In the genomic region with DNA sequence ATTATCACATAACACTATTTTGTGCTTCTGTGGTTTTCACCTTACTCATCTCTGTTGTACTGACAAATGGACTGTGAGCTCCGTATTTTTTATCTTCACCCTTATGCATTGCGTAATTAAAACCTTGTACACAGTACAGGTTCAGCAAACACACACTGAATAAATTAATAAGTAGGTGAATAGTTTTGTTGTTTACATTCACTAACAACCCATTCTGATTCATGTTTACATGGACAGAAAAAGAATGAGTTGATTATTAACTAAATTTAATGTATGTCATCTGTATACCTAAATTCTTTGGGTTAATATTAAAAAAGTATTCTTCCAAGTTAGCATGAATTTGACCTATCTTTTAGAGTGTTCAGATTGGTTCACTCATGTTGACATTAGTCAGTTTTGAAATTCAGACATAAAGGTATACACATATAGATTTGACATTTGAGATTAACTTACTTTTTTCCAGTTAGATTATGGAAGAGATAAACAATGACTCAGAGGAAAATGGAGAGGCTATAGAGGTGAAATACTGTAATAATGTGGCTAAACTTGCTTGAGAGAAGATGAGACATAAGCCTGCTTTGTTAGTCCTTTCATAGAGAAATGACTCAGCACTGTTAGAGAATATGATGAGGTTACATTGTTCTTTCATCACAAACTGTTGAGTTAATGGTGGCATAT, we compare ENCODE assay signal across 11 cellular contexts.
DNase-seq lines count a peak whose midpoint lies in the region; ATAC-seq, FAIRE-seq and TF ChIP-seq lines count a peak whose summit lies in the region.
"Had no signal": no experiment of that assay in that cellular context is flagged by ENCODE, and none has a peak within 500 bp of the region (broad histone marks: within the 10 kb centered on the region; RNA-seq: fewer than 3 reads in every experiment).

No MANE protein-coding gene starts in this region.

- 8% methylated on average over 2 of the region's 2 CpGs for WGBS in A549 (ENCODE audit: missing lambda C conversion rate)

- H3K4me3 ChIP-seq in A549 = no peak overlapping the region
- no peak overlapping the region for H3K4me3 ChIP-seq in endothelial cell of umbilical vein (replicated peaks in 1 of 3; ENCODE audit: insufficient read depth in 1 of 3, low read depth in 1 of 3, low read length in 3 of 3)
- H3K4me3 ChIP-seq: transverse colon had no signal

- dilution Hi-C loops in endothelial cell of umbilical vein (cut with MboI; ENCODE audit: extremely low pct_ligation_motif_present, low sequenced_read_pairs) = no loop called here

- POLR2A ChIA-PET in A549 (lab: Yijun Ruan, JAX) (interaction anchor here (1.8 kb wide), 1 partner anchor 542 kb away, joined by 7 read pairs; a partner anchor contains a TSS), endothelial cell of umbilical vein (lab: Charles Lee) (no interaction called here)

- TF ChIP-seq POLR2A in A549 (IDR thresholded peaks at IDR 0.05; ENCODE audit: low read length) (no peak), endothelial cell of umbilical vein (IDR thresholded peaks at IDR 0.05; ENCODE audit: low read depth, low read length) (no peak)

- BruUV-seq in endothelial cell of umbilical vein (replicated peaks; lab: Mats Ljungman, UMichigan) = no TSS peak

- peak; percentile 28 to 63 for TF ChIP-seq RAD21 in A549 (conservative IDR thresholded peaks at IDR 0.05 in 1 of 2, IDR thresholded peaks at IDR 0.05 in 1 of 2)

- H3K4me2 ChIP-seq in A549 (peak overlapping the region; percentile 60), endothelial cell of umbilical vein (ENCODE audit: insufficient read depth, low read length) (no peak overlapping the region)

- peak; percentile 91 to 92 for DNase-seq in A549 (ENCODE audit: low read depth in 1 of 2, low spot score in 1 of 2)
- DNase-seq in GM19239 (ENCODE audit: insufficient read length, low spot score) = no peak
- peak; percentile 62 for DNase-seq in endothelial cell of umbilical vein (ENCODE audit: low read depth, low spot score)
- no peak for DNase-seq in NCI-H1105 treated with DMSO at 0.1 percent for 48 hours (lab: John Stamatoyannopoulos, UW)
- DNase-seq in activated T-cell treated with anti-CD3 and anti-CD28 coated beads for 4 hours = no peak
- no peak for DNase-seq in NCI-H524 (lab: John Stamatoyannopoulos, UW)
- no peak for DNase-seq in activated T-helper 2 cell treated with anti-CD3 and anti-CD28 coated beads, Interferon-gamma antibody, Interleukin-2, Interleukin-4, amounts not matched to agents 10 μg/mL and 5 μg/mL and 100 μg/mL, durations not matched to agents 14 hours and 24 hours and 36 hours (ENCODE audit: low spot score)
- DNase-seq: naive thymus-derived CD4-positive, alpha-beta T cell; transverse colon had no signal

- H3K27ac ChIP-seq in A549 (peak overlapping the region; percentile 89 to 90), endothelial cell of umbilical vein (ENCODE audit: insufficient read depth, low read depth, low read length) (no peak overlapping the region)
- H3K27ac ChIP-seq: transverse colon had no signal

- H4K20me1 ChIP-seq in endothelial cell of umbilical vein (replicated peaks; ENCODE audit: control insufficient read depth, extremely low read depth, insufficient read depth, low read length) = no peaks in the 10 kb centered on the region

- peak; percentile 100 for FAIRE-seq in A549 (lab: Jason Lieb, UNC)
- FAIRE-seq in GM19239 (lab: Jason Lieb, UNC) = peak; percentile 51
- FAIRE-seq in endothelial cell of umbilical vein (lab: Jason Lieb, UNC) = peak; percentile 73

- no peak overlapping the region for H3K27ac Mint-ChIP-seq in activated T-helper 2 cell treated with anti-CD3 and anti-CD28 coated beads, Interferon-gamma antibody, Interleukin-2, Interleukin-4, amounts not matched to agents 10 μg/mL and 5 μg/mL and 100 μg/mL, durations not matched to agents 14 hours and 24 hours and 36 hours
- H3K27ac Mint-ChIP-seq: activated naive CD8-positive, alpha-beta T cell; naive thymus-derived CD4-positive, alpha-beta T cell had no signal

- H3K4me1 Mint-ChIP-seq in activated T-helper 2 cell treated with anti-CD3 and anti-CD28 coated beads, Interferon-gamma antibody, Interleukin-2, Interleukin-4, amounts not matched to agents 10 μg/mL and 5 μg/mL and 100 μg/mL, durations not matched to agents 14 hours and 24 hours and 36 hours (ENCODE audit: low read depth) = no peaks in the 10 kb centered on the region
- H3K4me1 Mint-ChIP-seq: naive thymus-derived CD4-positive, alpha-beta T cell had no signal

- H3K36me3 Mint-ChIP-seq in activated T-helper 2 cell treated with anti-CD3 and anti-CD28 coated beads, Interferon-gamma antibody, Interleukin-2, Interleukin-4, amounts not matched to agents 10 μg/mL and 5 μg/mL and 100 μg/mL, durations not matched to agents 14 hours and 24 hours and 36 hours (ENCODE audit: low read depth) = no peaks in the 10 kb centered on the region
- H3K36me3 Mint-ChIP-seq: activated naive CD8-positive, alpha-beta T cell; naive thymus-derived CD4-positive, alpha-beta T cell had no signal

- H3K4me1 ChIP-seq in A549 = peaks cover 32% of the 10 kb centered on the region
- peaks cover 10% of the 10 kb centered on the region for H3K4me1 ChIP-seq in endothelial cell of umbilical vein (ENCODE audit: control insufficient read depth, extremely low read depth, insufficient read depth, low read length)
- H3K4me1 ChIP-seq: transverse colon had no signal

- peak; percentile 65 to 89; a peak in 4 of 5 replicates for TF ChIP-seq EP300 in A549 (IDR thresholded peaks at IDR 0.05)

- peaks cover 28% of the 10 kb centered on the region for H3K9me3 Mint-ChIP-seq in activated T-helper 2 cell treated with anti-CD3 and anti-CD28 coated beads, Interferon-gamma antibody, Interleukin-2, Interleukin-4, amounts not matched to agents 10 μg/mL and 5 μg/mL and 100 μg/mL, durations not matched to agents 14 hours and 24 hours and 36 hours

- no peak overlapping the region for H3K9ac ChIP-seq in endothelial cell of umbilical vein (replicated peaks; ENCODE audit: extremely low read depth, insufficient read depth, low read length)

- intact Hi-C loops in endothelial cell of umbilical vein (cut with micrococcal nuclease) = no loop called here
- intact Hi-C loops in activated T-helper 2 cell treated with anti-CD3 and anti-CD28 coated beads, Interferon-gamma antibody, Interleukin-2, Interleukin-4, amounts not matched to agents 10 μg/mL and 5 μg/mL and 100 μg/mL, durations not matched to agents 14 hours and 24 hours and 36 hours (cut with micrococcal nuclease) = no loop called here

- no peaks in the 10 kb centered on the region for H3K36me3 ChIP-seq in endothelial cell of umbilical vein (ENCODE audit: control insufficient read depth in 2 of 2, extremely low read depth in 1 of 2, insufficient read depth in 2 of 2, low read length in 2 of 2)
- H3K36me3 ChIP-seq: transverse colon had no signal

- no peak overlapping the region for H3K4me3 Mint-ChIP-seq in activated T-helper 2 cell treated with anti-CD3 and anti-CD28 coated beads, Interferon-gamma antibody, Interleukin-2, Interleukin-4, amounts not matched to agents 10 μg/mL and 5 μg/mL and 100 μg/mL, durations not matched to agents 14 hours and 24 hours and 36 hours (ENCODE audit: low read depth)
- H3K4me3 Mint-ChIP-seq: activated naive CD8-positive, alpha-beta T cell; naive thymus-derived CD4-positive, alpha-beta T cell had no signal

- H3K9me3 ChIP-seq in A549 (peaks cover 24% of the 10 kb centered on the region), endothelial cell of umbilical vein (replicated peaks; ENCODE audit: control insufficient read depth, insufficient read depth, low read length) (no peaks in the 10 kb centered on the region)
- H3K9me3 ChIP-seq: transverse colon had no signal

- no peak overlapping the region for H2AFZ ChIP-seq in endothelial cell of umbilical vein (ENCODE audit: low read depth, low read length)

- no peaks in the 10 kb centered on the region for H3K27me3 ChIP-seq in endothelial cell of umbilical vein (ENCODE audit: control insufficient read depth in 2 of 2, insufficient read depth in 2 of 2, low read length in 2 of 2)
- H3K27me3 ChIP-seq: transverse colon had no signal

- TF ChIP-seq CTCF in A549 (IDR thresholded peaks at IDR 0.05) = no peak
- TF ChIP-seq CTCF in endothelial cell of umbilical vein (IDR thresholded peaks at IDR 0.05; ENCODE audit: extremely low read depth in 1 of 2, insufficient read depth in 1 of 2, low read depth in 1 of 2, low read length in 2 of 2) = no peak

- H3K27me3 Mint-ChIP-seq in activated T-helper 2 cell treated with anti-CD3 and anti-CD28 coated beads, Interferon-gamma antibody, Interleukin-2, Interleukin-4, amounts not matched to agents 10 μg/mL and 5 μg/mL and 100 μg/mL, durations not matched to agents 14 hours and 24 hours and 36 hours (ENCODE audit: low read depth) = no peaks in the 10 kb centered on the region
- H3K27me3 Mint-ChIP-seq: activated naive CD8-positive, alpha-beta T cell; naive thymus-derived CD4-positive, alpha-beta T cell had no signal

- H3K79me2 ChIP-seq in endothelial cell of umbilical vein (ENCODE audit: control insufficient read depth, insufficient read depth, low read length) = no peaks in the 10 kb centered on the region

- CTCF ChIA-PET in A549 (lab: Yijun Ruan, JAX) (no interaction called here), endothelial cell of umbilical vein (lab: Charles Lee) (interaction anchor here (1.0 kb wide), 1 partner anchor 26 kb away, joined by 3 read pairs; no protein-coding TSS in a partner anchor)

- no peaks in the 10 kb centered on the region for H3K9me1 ChIP-seq in endothelial cell of umbilical vein (replicated peaks; ENCODE audit: control insufficient read depth, extremely low read depth, insufficient read depth, low read length)

- ATAC-seq in A549 (peak; percentile 98), HG03575 (IDR thresholded peaks at IDR 0.05; ENCODE audit: extremely low read depth, insufficient number of reproducible peaks, low FRiP score, unreplicated experiment) (peak; percentile 47)
- ATAC-seq: naive thymus-derived CD4-positive, alpha-beta T cell had no signal

TF ChIP-seq in A549, 52 proteins besides CTCF, POLR2A, EP300 and RAD21 (continues in another document):
- TF ChIP-seq SMC3 (IDR thresholded peaks at IDR 0.05) (peak; percentile 38; the same call in 2 of the 3 replicates), HOXA7 (CRISPR knock-in tag; IDR thresholded peaks at IDR 0.05) (0 out of 2 replicates have a peak, but pooled peaks have one; percentile 68)

TF ChIP-seq in endothelial cell of umbilical vein, 7 proteins besides CTCF, POLR2A, EP300 and RAD21 (continues in another document):
- no peak for TF ChIP-seq EZH2 (IDR thresholded peaks at IDR 0.05; ENCODE audit: borderline replicate concordance, low read depth, low read length, severe bottlenecking)
- peak; percentile 88 for TF ChIP-seq FOS (IDR thresholded peaks at IDR 0.05; ENCODE audit: borderline replicate concordance, insufficient read depth, low read length)
- TF ChIP-seq GATA2 (IDR thresholded peaks at IDR 0.05; ENCODE audit: insufficient read depth, insufficient read length, low read depth, low read length) = peak; percentile 87
- TF ChIP-seq JUN (IDR thresholded peaks at IDR 0.05; ENCODE audit: borderline replicate concordance, insufficient read depth, insufficient read length, low read depth) = peak; percentile 58
- no peak for TF ChIP-seq POLR2AphosphoS5 (IDR thresholded peaks at IDR 0.05; ENCODE audit: insufficient read depth, low read depth, low read length)

Comparison
In these comparisons a context has a peak if more than half of its experiments do, and no peak if none do; other contexts are left out.
1. DNase-seq: peak in A549 (2 of 2) and endothelial cell of umbilical vein (single experiment); none in GM19239 (single experiment), NCI-H1105 treated with DMSO at 0.1 percent for 48 hours (single experiment), activated T-cell treated with anti-CD3 and anti-CD28 coated beads for 4 hours (single experiment), NCI-H524 (0 of 2) and activated T-helper 2 cell treated with anti-CD3 and anti-CD28 coated beads, Interferon-gamma antibody, Interleukin-2, Interleukin-4, amounts not matched to agents 10 μg/mL and 5 μg/mL and 100 μg/mL, durations not matched to agents 14 hours and 24 hours and 36 hours (single experiment).